8 cellular contexts compared by ENCODE assay signal in the genomic region with DNA sequence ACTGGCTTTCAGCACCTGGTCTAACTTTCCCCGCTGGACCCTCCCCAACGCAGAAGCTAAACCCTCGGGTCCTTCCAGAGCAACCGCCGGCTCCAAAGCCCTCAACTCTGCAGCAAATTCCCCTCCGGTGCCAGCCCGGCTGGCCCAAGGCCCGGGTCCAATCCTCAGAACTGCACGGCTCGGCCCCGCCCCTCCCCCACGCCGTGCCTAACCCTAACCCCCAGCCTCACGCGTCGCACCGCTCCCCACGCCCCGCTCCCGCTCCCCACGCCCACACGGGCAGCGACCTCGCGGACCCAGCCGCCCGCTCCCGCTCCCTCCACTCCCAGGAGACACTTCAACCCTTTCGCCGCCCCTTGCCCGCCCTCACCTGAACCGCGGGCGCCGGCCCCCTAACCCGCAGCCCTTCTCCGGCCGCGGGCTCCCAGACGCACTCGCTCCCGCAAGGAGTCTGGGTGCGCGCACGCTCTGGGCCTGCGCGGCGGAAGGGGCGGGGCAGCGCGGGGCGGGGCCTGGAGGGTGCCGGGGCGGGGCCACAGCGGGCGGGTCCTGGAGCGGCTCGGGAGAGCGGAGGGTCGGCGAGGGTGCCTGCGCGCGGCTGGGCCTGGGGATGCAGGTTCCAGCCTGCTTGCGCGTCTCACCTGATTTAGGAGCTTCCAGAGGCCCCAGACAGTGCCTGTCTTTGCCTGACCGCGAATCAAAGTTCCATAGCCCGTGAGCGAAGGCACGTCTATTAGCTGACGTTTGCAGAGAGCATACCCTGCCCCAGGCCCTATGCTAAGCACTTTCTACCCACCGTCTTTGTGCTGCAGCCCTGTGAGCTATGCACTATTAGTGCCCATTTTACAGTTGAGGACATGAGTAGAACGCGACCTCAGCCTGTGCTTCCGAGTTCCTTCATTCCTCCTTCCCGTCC. TPM values are rescaled to one million over a fixed set of nuclear protein-coding genes. Genes with fewer than 3 reads are reported as not detected.
DNase-seq lines count a peak whose midpoint lies in the region; ATAC-seq and TF ChIP-seq lines count a peak whose summit lies in the region.

A gene (minus strand): TSS at position 453 of the 916 bp plus-strand sequence. CDS start 2,729 bp downstream, outside the sequence.

- H3K9ac ChIP-seq in colonic mucosa (ENCODE audit: low read depth in 2 of 2, low read length in 2 of 2): peak within 1 kb of the TSS; percentile 84 to 87

- ATAC-seq in GM19023 (IDR thresholded peaks at IDR 0.05; ENCODE audit: unreplicated experiment): peak; percentile 96
- ATAC-seq in HG03280 (IDR thresholded peaks at IDR 0.05; ENCODE audit: unreplicated experiment): peak; percentile 97
- ATAC-seq in left colon: peak; percentile 98

- peaks cover 7% of the 10 kb centered on the region for H3K36me3 ChIP-seq in colonic mucosa

- DNase-seq in AG20443 (ENCODE audit: low spot score): peak; percentile 100
- peak; percentile 53 for DNase-seq in NCI-H446 treated with DMSO at 0.1 percent for 48 hours (lab: John Stamatoyannopoulos, UW)
- peak; percentile 89 for DNase-seq in activated CD4-positive, alpha-beta T cell treated with anti-CD3 and anti-CD28 coated beads for 48 hours
- peak; percentile 93 for DNase-seq in colonic mucosa
- DNase-seq in left colon: peak; percentile 77 to 93
- DNase-seq in stimulated activated CD4-positive, alpha-beta T cell treated with anti-CD3 and anti-CD28 coated beads, Interleukin-1b, Interleukin-23, amount 100 ng/mL, for 48 hours: peak; percentile 83

- H3K9me3 ChIP-seq in colonic mucosa: no peaks in the 10 kb centered on the region

- intact Hi-C loops in colonic mucosa (cut with DNase I) (no loop called here), left colon (cut with DNase I, micrococcal nuclease) (no loop called here)

- peak within 1 kb of the TSS; percentile 95 for H3K4me3 ChIP-seq in colonic mucosa

- H3K27ac ChIP-seq in colonic mucosa: peak within 1 kb of the TSS; percentile 72

- H3K27me3 ChIP-seq in colonic mucosa: no peaks in the 10 kb centered on the region

- no peaks in the 10 kb centered on the region for H3K4me1 ChIP-seq in colonic mucosa

- no peak for TF ChIP-seq CTCF in colonic mucosa (IDR thresholded peaks at IDR 0.05)

RNA-seq across cellular contexts. Expression of the gene that starts here (rescaled TPM):
- total RNA-seq in colonic mucosa (10 to 100 TPM; 18.5 to 19.2 TPM), left colon (10 to 100 TPM; 19.0 to 19.7 TPM)

Comparison
In these comparisons a context has a peak if more than half of its experiments do, and no peak if none do; other contexts are left out.
1. Peak in every context shown above with its lines: DNase-seq, ATAC-seq, H3K4me3 ChIP-seq and H3K27ac ChIP-seq.